ENCODE assay signal across 8 cellular contexts in genomic region chr6:151452750-151453427, GRCh38. TPM values are rescaled to one million over a fixed set of nuclear protein-coding genes. Genes with fewer than 3 reads are reported as not detected.
A peak's percentile ranks its signal among the peaks of the same experiment; 100 is the strongest.
DNase-seq lines count a peak whose midpoint lies in the region; ATAC-seq, FAIRE-seq and TF ChIP-seq lines count a peak whose summit lies in the region.

No MANE protein-coding gene starts in this region.

- peaks cover 0 to 2% (median 0%) of the 10 kb centered on the region in 7 donors for H3K9me3 Mint-ChIP-seq in CD14-positive monocyte
- H3K9me3 Mint-ChIP-seq in activated naive CD4-positive, alpha-beta T cell treated with anti-CD3 and anti-CD28 coated beads, Interleukin-2, amount 50 U/mL, for 72 hours, result no peaks in the 10 kb centered on the region

- peak overlapping the region; percentile 89 to 98 (median 96) for H3K27ac Mint-ChIP-seq in CD14-positive monocyte
- H3K27ac Mint-ChIP-seq in activated naive CD4-positive, alpha-beta T cell treated with anti-CD3 and anti-CD28 coated beads, Interleukin-2, amount 50 U/mL, for 72 hours, result peak overlapping the region; percentile 92 to 97

- no peak for ATAC-seq in activated naive CD4-positive, alpha-beta T cell treated with anti-CD3 and anti-CD28 coated beads, Interleukin-2, amount 50 U/mL, for 72 hours
- ATAC-seq in right cardiac atrium, result peak; percentile 34 to 53

- POLR2A ChIA-PET in HEK293T (lab: Yijun Ruan, JAX), result interaction anchor here (1.1 to 1.9 kb wide), 3 partner anchors 14 to 56 kb away, joined by 3 to 7 read pairs (median 3); no protein-coding TSS in a partner anchor

- WGBS in HUES64, result under 1% methylated on average over 22 of the region's 24 CpGs
- WGBS in right cardiac atrium, result under 1% methylated on average over 24 of the region's 24 CpGs
- 1% methylated on average over 24 of the region's 24 CpGs for WGBS in sigmoid colon, 2 donors

- no peaks in the 10 kb centered on the region for H3K27me3 ChIP-seq in HUES64 (ENCODE audit: insufficient read depth, low read length)
- H3K27me3 ChIP-seq in right cardiac atrium (ENCODE audit: control insufficient read depth, insufficient read depth), result no peaks in the 10 kb centered on the region
- no peaks in the 10 kb centered on the region for H3K27me3 ChIP-seq in sigmoid colon

- H3K9ac ChIP-seq in HUES64 (ENCODE audit: low read depth, low read length), result peak overlapping the region; percentile 89

- TF ChIP-seq CTCF in CD14-positive monocyte (IDR thresholded peaks at IDR 0.05) (no peak), sigmoid colon (IDR thresholded peaks at IDR 0.05) (no peak)

- no peak for TF ChIP-seq EP300 in sigmoid colon (IDR thresholded peaks at IDR 0.05)

- H3K4me1 ChIP-seq in HUES64 (ENCODE audit: insufficient read depth, low read length) (peaks cover 36% of the 10 kb centered on the region), right cardiac atrium (ENCODE audit: control insufficient read depth, insufficient read depth, low read length) (no peaks in the 10 kb centered on the region), sigmoid colon (peaks cover 0 to 38% (median 27%) of the 10 kb centered on the region in 4 donors)

- peak overlapping the region; percentile 84 for H3K4me3 ChIP-seq in HUES64 (ENCODE audit: low read length)
- H3K4me3 ChIP-seq in right cardiac atrium (ENCODE audit: low read length), result peak overlapping the region; percentile 95
- H3K4me3 ChIP-seq in sigmoid colon, result peak overlapping the region; percentile 78 to 98 (median 83)

- peak overlapping the region; percentile 91 for H3K27ac ChIP-seq in HUES64 (ENCODE audit: low read depth, low read length)
- H3K27ac ChIP-seq in right cardiac atrium (ENCODE audit: low read length), result peak overlapping the region; percentile 95
- peak overlapping the region; percentile 90 to 97 (median 94) for H3K27ac ChIP-seq in sigmoid colon

- CTCF ChIA-PET in HEK293T (lab: Yijun Ruan, JAX), result no interaction called here

- H3K9me3 ChIP-seq in HUES64 (ENCODE audit: insufficient read depth, low read depth, low read length), result no peaks in the 10 kb centered on the region
- no peaks in the 10 kb centered on the region for H3K9me3 ChIP-seq in right cardiac atrium (ENCODE audit: control insufficient read depth, low read length)
- H3K9me3 ChIP-seq in sigmoid colon, result no peaks in the 10 kb centered on the region

- H3K4me1 Mint-ChIP-seq in CD14-positive monocyte, result peaks cover 44% of the 10 kb centered on the region

- intact Hi-C loops in CD14-positive monocyte (cut with micrococcal nuclease), result loop anchor here (2.0 to 5.0 kb wide), 3 partner anchors 39 to 62 kb away; partner anchors contain the start of genes ZBTB2 (in 2 of the 2) and CCDC170 (in 1 of the 2)
- intact Hi-C loops in right cardiac atrium (cut with DNase I), result loop anchor here in 1 of 4 donors (10.0 kb wide), 1 partner anchor 58 kb away; the partner anchor contains the start of gene ZBTB2
- intact Hi-C loops in sigmoid colon (cut with DNase I), result loop anchor here (1.0 to 10.0 kb wide), 2 partner anchors 63 to 568 kb away; no protein-coding TSS in a partner anchor

- no peak for FAIRE-seq in HTR-8/SVneo (lab: Jason Lieb, UNC)

- H3K4me3 Mint-ChIP-seq in CD14-positive monocyte, result peak overlapping the region; percentile 97 to 98

- no peak for TF ChIP-seq POLR2A in sigmoid colon (IDR thresholded peaks at IDR 0.05)

- no peak for DNase-seq in CD14-positive monocyte (ENCODE audit: low spot score)
- no peak for DNase-seq in activated naive CD4-positive, alpha-beta T cell treated with anti-CD3 and anti-CD28 coated beads, Interleukin-2, amount 50 U/mL, for 72 hours (ENCODE audit: low spot score in 2 of 2)
- DNase-seq in right cardiac atrium, result peak; percentile 52 to 78 (median 70)
- no peak for DNase-seq in sigmoid colon
- DNase-seq in NCI-H1930 (lab: John Stamatoyannopoulos, UW), result no peak
- no peak for DNase-seq in HEK293T (ENCODE audit: extremely low spot score)
- no peak for DNase-seq in HTR-8/SVneo (ENCODE audit: insufficient read length, low spot score)

- peaks cover 0 to 4% (median 0%) of the 10 kb centered on the region in 3 donors for H3K27me3 Mint-ChIP-seq in CD14-positive monocyte (ENCODE audit: low read depth in 3 of 3)

- peaks cover 25% of the 10 kb centered on the region for H3K36me3 ChIP-seq in HUES64 (ENCODE audit: insufficient read depth, low read length)
- peaks cover 0 to 13% (median 0%) of the 10 kb centered on the region in 4 donors for H3K36me3 ChIP-seq in sigmoid colon

- H3K36me3 Mint-ChIP-seq in CD14-positive monocyte, result peaks cover 19 to 22% of the 10 kb centered on the region in 2 donors
- H3K36me3 Mint-ChIP-seq in activated naive CD4-positive, alpha-beta T cell treated with anti-CD3 and anti-CD28 coated beads, Interleukin-2, amount 50 U/mL, for 72 hours, result peaks cover 14 to 15% of the 10 kb centered on the region in 2 donors

TF ChIP-seq in HEK293T, 16 proteins besides CTCF, POLR2A, EP300 and RAD21:
- TF ChIP-seq SUZ12 (IDR thresholded peaks at IDR 0.05) (no peak), TARDBP (IDR thresholded peaks at IDR 0.05) (no peak)

RNA-seq across cellular contexts. Expression of gene RMND1, which starts 1.0 kb away (rescaled TPM):
- polyA plus RNA-seq in CD14-positive monocyte (1 to 10 TPM; 5.7 to 6.6 TPM), right cardiac atrium (13.0 TPM), sigmoid colon (10 to 100 TPM; 14.6 to 16.9 (median 16.2) TPM)
- polyA plus RNA-seq in HUES64 (2013, experiment 1 of 2), result 24.5 TPM
- polyA plus RNA-seq in HUES64 (2013, experiment 2 of 2), result 24.9 TPM
- total RNA-seq in activated naive CD4-positive, alpha-beta T cell treated with anti-CD3 and anti-CD28 coated beads, Interleukin-2, amount 50 U/mL, for 72 hours, result 10 to 100 TPM; 17.8 to 23.4 TPM
- total RNA-seq in right cardiac atrium (10 to 100 TPM; 10.9 to 15.2 (median 11.7) TPM), sigmoid colon (10 to 100 TPM; 12.4 to 26.3 (median 20.7) TPM)

RNA-seq across cellular contexts. Expression of gene CCDC170, which starts 40.9 kb away (rescaled TPM):
- polyA plus RNA-seq in CD14-positive monocyte, result 1 to 10 TPM; 6.3 to 7.0 TPM
- 0.05 TPM for polyA plus RNA-seq in HUES64 (2013, experiment 1 of 2)
- polyA plus RNA-seq in HUES64 (2013, experiment 2 of 2), result 0.19 TPM
- total RNA-seq in activated naive CD4-positive, alpha-beta T cell treated with anti-CD3 and anti-CD28 coated beads, Interleukin-2, amount 50 U/mL, for 72 hours, result not detected
- total RNA-seq in right cardiac atrium, result 1 to 10 TPM; 1.4 TPM
- polyA plus RNA-seq in right cardiac atrium, result 0.66 TPM
- under 1 TPM; 0.33 to 0.83 (median 0.56) TPM for total RNA-seq in sigmoid colon
- 1 to 10 TPM in 1 of 3 donors, under 1 TPM in 2; 0.60 to 2.5 (median 0.66) TPM for polyA plus RNA-seq in sigmoid colon

Comparison
In these comparisons a context has a peak if more than half of its experiments do, and no peak if none do; other contexts are left out.
1. DNase-seq: peak in right cardiac atrium (3 of 3); none in CD14-positive monocyte (single experiment), activated naive CD4-positive, alpha-beta T cell treated with anti-CD3 and anti-CD28 coated beads, Interleukin-2, amount 50 U/mL, for 72 hours (0 of 2), sigmoid colon (single experiment), NCI-H1930 (0 of 2), HEK293T (single experiment) and HTR-8/SVneo (single experiment).
2. ATAC-seq: peak in right cardiac atrium (2 of 2); none in activated naive CD4-positive, alpha-beta T cell treated with anti-CD3 and anti-CD28 coated beads, Interleukin-2, amount 50 U/mL, for 72 hours (0 of 2).
3. Peak in every context shown above with its lines, with median percentiles within 50 percentile points of each other: H3K27ac ChIP-seq and H3K4me3 ChIP-seq.